ENCODE assay signal across 1 cellular context in genomic region chr19:46945668-46946067, GRCh38.
TF ChIP-seq lines count a peak whose summit lies in the region.

No MANE protein-coding gene starts in this region.

TF ChIP-seq in WTC11, 78 proteins besides CTCF, POLR2A, EP300 and RAD21 (continued from another document):
- TF ChIP-seq, protein P1, sequence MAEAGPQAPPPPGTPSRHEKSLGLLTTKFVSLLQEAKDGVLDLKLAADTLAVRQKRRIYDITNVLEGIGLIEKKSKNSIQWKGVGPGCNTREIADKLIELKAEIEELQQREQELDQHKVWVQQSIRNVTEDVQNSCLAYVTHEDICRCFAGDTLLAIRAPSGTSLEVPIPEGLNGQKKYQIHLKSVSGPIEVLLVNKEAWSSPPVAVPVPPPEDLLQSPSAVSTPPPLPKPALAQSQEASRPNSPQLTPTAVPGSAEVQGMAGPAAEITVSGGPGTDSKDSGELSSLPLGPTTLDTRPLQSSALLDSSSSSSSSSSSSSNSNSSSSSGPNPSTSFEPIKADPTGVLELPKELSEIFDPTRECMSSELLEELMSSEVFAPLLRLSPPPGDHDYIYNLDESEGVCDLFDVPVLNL (CRISPR knock-in tag; IDR thresholded peaks at IDR 0.05; ENCODE audit: borderline replicate concordance, low read depth) = no peak
- TF ChIP-seq, protein P2, sequence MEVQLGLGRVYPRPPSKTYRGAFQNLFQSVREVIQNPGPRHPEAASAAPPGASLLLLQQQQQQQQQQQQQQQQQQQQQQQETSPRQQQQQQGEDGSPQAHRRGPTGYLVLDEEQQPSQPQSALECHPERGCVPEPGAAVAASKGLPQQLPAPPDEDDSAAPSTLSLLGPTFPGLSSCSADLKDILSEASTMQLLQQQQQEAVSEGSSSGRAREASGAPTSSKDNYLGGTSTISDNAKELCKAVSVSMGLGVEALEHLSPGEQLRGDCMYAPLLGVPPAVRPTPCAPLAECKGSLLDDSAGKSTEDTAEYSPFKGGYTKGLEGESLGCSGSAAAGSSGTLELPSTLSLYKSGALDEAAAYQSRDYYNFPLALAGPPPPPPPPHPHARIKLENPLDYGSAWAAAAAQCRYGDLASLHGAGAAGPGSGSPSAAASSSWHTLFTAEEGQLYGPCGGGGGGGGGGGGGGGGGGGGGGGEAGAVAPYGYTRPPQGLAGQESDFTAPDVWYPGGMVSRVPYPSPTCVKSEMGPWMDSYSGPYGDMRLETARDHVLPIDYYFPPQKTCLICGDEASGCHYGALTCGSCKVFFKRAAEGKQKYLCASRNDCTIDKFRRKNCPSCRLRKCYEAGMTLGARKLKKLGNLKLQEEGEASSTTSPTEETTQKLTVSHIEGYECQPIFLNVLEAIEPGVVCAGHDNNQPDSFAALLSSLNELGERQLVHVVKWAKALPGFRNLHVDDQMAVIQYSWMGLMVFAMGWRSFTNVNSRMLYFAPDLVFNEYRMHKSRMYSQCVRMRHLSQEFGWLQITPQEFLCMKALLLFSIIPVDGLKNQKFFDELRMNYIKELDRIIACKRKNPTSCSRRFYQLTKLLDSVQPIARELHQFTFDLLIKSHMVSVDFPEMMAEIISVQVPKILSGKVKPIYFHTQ (CRISPR knock-in tag; IDR thresholded peaks at IDR 0.05) = no peak
- no peak for TF ChIP-seq GRHL2 (CRISPR knock-in tag; IDR thresholded peaks at IDR 0.05; ENCODE audit: insufficient replicate concordance, severe bottlenecking)
